1 cellular context compared by ENCODE assay signal in genomic region chr17:65123757-65124675, GRCh38.
TF ChIP-seq lines count a peak whose summit lies in the region.

No MANE protein-coding gene starts in this region.

TF ChIP-seq in GM23338, 12 proteins besides CTCF, POLR2A, EP300 and RAD21 (continued from another document):
- TF ChIP-seq, protein P1, sequence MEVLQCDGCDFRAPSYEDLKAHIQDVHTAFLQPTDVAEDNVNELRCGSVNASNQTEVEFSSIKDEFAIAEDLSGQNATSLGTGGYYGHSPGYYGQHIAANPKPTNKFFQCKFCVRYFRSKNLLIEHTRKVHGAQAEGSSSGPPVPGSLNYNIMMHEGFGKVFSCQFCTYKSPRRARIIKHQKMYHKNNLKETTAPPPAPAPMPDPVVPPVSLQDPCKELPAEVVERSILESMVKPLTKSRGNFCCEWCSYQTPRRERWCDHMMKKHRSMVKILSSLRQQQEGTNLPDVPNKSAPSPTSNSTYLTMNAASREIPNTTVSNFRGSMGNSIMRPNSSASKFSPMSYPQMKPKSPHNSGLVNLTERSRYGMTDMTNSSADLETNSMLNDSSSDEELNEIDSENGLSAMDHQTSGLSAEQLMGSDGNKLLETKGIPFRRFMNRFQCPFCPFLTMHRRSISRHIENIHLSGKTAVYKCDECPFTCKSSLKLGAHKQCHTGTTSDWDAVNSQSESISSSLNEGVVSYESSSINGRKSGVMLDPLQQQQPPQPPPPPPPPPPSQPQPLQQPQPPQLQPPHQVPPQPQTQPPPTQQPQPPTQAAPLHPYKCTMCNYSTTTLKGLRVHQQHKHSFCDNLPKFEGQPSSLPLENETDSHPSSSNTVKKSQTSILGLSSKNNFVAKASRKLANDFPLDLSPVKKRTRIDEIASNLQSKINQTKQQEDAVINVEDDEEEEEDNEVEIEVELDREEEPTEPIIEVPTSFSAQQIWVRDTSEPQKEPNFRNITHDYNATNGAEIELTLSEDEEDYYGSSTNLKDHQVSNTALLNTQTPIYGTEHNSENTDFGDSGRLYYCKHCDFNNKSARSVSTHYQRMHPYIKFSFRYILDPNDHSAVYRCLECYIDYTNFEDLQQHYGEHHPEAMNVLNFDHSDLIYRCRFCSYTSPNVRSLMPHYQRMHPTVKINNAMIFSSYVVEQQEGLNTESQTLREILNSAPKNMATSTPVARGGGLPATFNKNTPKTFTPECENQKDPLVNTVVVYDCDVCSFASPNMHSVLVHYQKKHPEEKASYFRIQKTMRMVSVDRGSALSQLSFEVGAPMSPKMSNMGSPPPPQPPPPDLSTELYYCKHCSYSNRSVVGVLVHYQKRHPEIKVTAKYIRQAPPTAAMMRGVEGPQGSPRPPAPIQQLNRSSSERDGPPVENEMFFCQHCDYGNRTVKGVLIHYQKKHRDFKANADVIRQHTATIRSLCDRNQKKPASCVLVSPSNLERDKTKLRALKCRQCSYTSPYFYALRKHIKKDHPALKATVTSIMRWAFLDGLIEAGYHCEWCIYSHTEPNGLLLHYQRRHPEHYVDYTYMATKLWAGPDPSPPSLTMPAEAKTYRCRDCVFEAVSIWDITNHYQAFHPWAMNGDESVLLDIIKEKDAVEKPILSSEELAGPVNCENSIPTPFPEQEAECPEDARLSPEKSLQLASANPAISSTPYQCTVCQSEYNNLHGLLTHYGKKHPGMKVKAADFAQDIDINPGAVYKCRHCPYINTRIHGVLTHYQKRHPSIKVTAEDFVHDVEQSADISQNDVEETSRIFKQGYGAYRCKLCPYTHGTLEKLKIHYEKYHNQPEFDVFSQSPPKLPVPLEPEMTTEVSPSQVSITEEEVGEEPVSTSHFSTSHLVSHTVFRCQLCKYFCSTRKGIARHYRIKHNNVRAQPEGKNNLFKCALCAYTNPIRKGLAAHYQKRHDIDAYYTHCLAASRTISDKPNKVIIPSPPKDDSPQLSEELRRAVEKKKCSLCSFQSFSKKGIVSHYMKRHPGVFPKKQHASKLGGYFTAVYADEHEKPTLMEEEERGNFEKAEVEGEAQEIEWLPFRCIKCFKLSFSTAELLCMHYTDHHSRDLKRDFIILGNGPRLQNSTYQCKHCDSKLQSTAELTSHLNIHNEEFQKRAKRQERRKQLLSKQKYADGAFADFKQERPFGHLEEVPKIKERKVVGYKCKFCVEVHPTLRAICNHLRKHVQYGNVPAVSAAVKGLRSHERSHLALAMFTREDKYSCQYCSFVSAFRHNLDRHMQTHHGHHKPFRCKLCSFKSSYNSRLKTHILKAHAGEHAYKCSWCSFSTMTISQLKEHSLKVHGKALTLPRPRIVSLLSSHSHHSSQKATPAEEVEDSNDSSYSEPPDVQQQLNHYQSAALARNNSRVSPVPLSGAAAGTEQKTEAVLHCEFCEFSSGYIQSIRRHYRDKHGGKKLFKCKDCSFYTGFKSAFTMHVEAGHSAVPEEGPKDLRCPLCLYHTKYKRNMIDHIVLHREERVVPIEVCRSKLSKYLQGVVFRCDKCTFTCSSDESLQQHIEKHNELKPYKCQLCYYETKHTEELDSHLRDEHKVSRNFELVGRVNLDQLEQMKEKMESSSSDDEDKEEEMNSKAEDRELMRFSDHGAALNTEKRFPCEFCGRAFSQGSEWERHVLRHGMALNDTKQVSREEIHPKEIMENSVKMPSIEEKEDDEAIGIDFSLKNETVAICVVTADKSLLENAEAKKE (CRISPR knock-in tag; IDR thresholded peaks at IDR 0.05): no peak
